Comparison of ENCODE assay signal across 1 cellular context in the genomic region with DNA sequence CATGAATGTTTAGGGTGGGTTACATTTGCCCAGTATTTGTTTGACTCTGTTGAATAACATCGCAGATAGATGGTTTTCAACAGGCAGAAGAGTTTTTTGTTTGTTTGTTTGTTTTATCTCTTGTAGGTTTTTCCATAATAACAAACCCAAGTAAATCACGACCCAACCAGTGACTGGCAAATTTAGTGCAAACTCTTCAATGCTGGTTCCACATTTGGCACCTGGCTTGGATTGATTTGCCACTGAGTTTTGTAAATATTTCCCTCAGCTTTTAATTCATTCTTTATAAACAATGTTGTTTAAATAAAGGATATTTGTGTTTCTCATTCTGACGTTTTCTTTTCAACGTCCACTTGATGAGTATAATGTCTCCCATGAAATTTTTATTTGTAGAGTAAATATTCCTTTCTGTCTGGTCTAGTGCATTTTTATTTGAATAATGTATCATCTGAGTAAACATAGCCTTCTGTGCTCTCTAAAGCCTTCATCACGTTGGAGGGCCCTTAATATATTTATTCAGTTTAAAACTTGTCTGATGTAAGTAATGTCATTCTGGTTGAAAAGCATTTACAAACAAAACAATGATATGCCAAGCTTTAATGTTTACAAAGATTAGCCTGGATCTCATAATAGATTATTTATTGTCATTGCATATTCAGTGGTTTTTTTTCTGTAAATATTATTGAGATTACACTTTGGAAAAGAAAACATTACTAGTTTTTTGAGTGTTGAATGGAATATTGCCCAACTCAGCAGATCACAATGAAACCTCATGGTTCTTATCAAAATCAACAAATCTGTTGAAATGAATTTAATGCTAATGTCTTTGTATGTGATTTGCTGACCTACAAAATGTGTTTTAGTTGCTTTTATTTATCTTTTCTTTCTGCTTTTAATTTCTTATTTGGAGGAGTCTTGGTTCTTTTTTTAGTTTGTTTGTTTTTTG.
TF ChIP-seq lines count a peak whose summit lies in the region.

No MANE protein-coding gene starts in this region.

TF ChIP-seq in HepG2, 621 proteins besides CTCF, POLR2A, EP300 and RAD21 (continued from another document):
- TF ChIP-seq ZSCAN20 (CRISPR knock-in tag; IDR thresholded peaks at IDR 0.05; ENCODE audit: borderline replicate concordance): no peak
- TF ChIP-seq DPF2 (CRISPR knock-in tag; IDR thresholded peaks at IDR 0.05; ENCODE audit: borderline replicate concordance, low read depth): no peak
- no peak for TF ChIP-seq ZNF253 (CRISPR knock-in tag; IDR thresholded peaks at IDR 0.05; ENCODE audit: borderline replicate concordance)
- no peak for TF ChIP-seq TIGD3 (CRISPR knock-in tag; IDR thresholded peaks at IDR 0.05; ENCODE audit: borderline replicate concordance)
- TF ChIP-seq, protein P1, sequence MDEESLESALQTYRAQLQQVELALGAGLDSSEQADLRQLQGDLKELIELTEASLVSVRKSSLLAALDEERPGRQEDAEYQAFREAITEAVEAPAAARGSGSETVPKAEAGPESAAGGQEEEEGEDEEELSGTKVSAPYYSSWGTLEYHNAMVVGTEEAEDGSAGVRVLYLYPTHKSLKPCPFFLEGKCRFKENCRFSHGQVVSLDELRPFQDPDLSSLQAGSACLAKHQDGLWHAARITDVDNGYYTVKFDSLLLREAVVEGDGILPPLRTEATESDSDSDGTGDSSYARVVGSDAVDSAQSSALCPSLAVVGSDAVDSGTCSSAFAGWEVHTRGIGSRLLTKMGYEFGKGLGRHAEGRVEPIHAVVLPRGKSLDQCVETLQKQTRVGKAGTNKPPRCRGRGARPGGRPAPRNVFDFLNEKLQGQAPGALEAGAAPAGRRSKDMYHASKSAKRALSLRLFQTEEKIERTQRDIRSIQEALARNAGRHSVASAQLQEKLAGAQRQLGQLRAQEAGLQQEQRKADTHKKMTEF (CRISPR knock-in tag; IDR thresholded peaks at IDR 0.05): peak; percentile 41
- no peak for TF ChIP-seq ZFP37 (CRISPR knock-in tag; IDR thresholded peaks at IDR 0.05; ENCODE audit: borderline replicate concordance)
- TF ChIP-seq ZNF577 (CRISPR knock-in tag; IDR thresholded peaks at IDR 0.05; ENCODE audit: borderline replicate concordance, low read depth): no peak
- TF ChIP-seq NR2F1 (CRISPR knock-in tag; IDR thresholded peaks at IDR 0.05): no peak
- TF ChIP-seq, protein P2, sequence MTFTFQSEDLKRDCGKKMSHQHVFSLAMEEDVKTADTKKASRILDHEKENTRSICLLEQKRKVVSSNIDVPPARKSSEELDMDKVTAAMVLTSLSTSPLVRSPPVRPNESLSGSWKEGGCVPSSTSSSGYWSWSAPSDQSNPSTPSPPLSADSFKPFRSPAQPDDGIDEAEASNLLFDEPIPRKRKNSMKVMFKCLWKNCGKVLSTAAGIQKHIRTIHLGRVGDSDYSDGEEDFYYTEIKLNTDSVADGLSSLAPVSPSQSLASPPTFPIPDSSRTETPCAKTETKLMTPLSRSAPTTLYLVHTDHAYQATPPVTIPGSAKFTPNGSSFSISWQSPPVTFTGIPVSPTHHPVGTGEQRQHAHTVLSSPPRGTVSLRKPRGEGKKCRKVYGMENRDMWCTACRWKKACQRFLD (CRISPR knock-in tag; IDR thresholded peaks at IDR 0.05; ENCODE audit: borderline replicate concordance): no peak
- TF ChIP-seq KLF12 (CRISPR knock-in tag; IDR thresholded peaks at IDR 0.05; ENCODE audit: borderline replicate concordance): no peak
- no peak for TF ChIP-seq PRMT3 (CRISPR knock-in tag; IDR thresholded peaks at IDR 0.05; ENCODE audit: borderline replicate concordance, low read depth)
- TF ChIP-seq, protein P3, sequence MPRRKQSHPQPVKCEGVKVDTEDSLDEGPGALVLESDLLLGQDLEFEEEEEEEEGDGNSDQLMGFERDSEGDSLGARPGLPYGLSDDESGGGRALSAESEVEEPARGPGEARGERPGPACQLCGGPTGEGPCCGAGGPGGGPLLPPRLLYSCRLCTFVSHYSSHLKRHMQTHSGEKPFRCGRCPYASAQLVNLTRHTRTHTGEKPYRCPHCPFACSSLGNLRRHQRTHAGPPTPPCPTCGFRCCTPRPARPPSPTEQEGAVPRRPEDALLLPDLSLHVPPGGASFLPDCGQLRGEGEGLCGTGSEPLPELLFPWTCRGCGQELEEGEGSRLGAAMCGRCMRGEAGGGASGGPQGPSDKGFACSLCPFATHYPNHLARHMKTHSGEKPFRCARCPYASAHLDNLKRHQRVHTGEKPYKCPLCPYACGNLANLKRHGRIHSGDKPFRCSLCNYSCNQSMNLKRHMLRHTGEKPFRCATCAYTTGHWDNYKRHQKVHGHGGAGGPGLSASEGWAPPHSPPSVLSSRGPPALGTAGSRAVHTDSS (CRISPR knock-in tag; conservative IDR thresholded peaks at IDR 0.05): no peak
- TF ChIP-seq PTBP1 (IDR thresholded peaks at IDR 0.05; ENCODE audit: low read depth, low read length, poor library complexity, severe bottlenecking): no peak
- peak; percentile 62 for TF ChIP-seq NR2F6 (IDR thresholded peaks at IDR 0.05)
- peak; percentile 31; the same call in 1 of the 2 replicates for TF ChIP-seq NR2F6 (CRISPR knock-in tag; IDR thresholded peaks at IDR 0.05)
- TF ChIP-seq KDM6A (CRISPR knock-in tag; IDR thresholded peaks at IDR 0.05; ENCODE audit: low read depth): no peak
- TF ChIP-seq ZBTB38 (CRISPR knock-in tag; IDR thresholded peaks at IDR 0.05): no peak
- TF ChIP-seq, protein P4, sequence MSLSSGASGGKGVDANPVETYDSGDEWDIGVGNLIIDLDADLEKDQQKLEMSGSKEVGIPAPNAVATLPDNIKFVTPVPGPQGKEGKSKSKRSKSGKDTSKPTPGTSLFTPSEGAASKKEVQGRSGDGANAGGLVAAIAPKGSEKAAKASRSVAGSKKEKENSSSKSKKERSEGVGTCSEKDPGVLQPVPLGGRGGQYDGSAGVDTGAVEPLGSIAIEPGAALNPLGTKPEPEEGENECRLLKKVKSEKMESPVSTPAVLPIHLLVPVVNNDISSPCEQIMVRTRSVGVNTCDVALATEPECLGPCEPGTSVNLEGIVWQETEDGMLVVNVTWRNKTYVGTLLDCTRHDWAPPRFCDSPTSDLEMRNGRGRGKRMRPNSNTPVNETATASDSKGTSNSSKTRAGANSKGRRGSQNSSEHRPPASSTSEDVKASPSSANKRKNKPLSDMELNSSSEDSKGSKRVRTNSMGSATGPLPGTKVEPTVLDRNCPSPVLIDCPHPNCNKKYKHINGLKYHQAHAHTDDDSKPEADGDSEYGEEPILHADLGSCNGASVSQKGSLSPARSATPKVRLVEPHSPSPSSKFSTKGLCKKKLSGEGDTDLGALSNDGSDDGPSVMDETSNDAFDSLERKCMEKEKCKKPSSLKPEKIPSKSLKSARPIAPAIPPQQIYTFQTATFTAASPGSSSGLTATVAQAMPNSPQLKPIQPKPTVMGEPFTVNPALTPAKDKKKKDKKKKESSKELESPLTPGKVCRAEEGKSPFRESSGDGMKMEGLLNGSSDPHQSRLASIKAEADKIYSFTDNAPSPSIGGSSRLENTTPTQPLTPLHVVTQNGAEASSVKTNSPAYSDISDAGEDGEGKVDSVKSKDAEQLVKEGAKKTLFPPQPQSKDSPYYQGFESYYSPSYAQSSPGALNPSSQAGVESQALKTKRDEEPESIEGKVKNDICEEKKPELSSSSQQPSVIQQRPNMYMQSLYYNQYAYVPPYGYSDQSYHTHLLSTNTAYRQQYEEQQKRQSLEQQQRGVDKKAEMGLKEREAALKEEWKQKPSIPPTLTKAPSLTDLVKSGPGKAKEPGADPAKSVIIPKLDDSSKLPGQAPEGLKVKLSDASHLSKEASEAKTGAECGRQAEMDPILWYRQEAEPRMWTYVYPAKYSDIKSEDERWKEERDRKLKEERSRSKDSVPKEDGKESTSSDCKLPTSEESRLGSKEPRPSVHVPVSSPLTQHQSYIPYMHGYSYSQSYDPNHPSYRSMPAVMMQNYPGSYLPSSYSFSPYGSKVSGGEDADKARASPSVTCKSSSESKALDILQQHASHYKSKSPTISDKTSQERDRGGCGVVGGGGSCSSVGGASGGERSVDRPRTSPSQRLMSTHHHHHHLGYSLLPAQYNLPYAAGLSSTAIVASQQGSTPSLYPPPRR (CRISPR knock-in tag; IDR thresholded peaks at IDR 0.05; ENCODE audit: borderline replicate concordance): peak; percentile 61; the same call in 1 of the 2 replicates
- no peak for TF ChIP-seq HNRNPK (IDR thresholded peaks at IDR 0.05; ENCODE audit: low read depth, low read length, poor library complexity, severe bottlenecking)
- TF ChIP-seq WIZ (CRISPR knock-in tag; IDR thresholded peaks at IDR 0.05): no peak
